In the genomic region with DNA sequence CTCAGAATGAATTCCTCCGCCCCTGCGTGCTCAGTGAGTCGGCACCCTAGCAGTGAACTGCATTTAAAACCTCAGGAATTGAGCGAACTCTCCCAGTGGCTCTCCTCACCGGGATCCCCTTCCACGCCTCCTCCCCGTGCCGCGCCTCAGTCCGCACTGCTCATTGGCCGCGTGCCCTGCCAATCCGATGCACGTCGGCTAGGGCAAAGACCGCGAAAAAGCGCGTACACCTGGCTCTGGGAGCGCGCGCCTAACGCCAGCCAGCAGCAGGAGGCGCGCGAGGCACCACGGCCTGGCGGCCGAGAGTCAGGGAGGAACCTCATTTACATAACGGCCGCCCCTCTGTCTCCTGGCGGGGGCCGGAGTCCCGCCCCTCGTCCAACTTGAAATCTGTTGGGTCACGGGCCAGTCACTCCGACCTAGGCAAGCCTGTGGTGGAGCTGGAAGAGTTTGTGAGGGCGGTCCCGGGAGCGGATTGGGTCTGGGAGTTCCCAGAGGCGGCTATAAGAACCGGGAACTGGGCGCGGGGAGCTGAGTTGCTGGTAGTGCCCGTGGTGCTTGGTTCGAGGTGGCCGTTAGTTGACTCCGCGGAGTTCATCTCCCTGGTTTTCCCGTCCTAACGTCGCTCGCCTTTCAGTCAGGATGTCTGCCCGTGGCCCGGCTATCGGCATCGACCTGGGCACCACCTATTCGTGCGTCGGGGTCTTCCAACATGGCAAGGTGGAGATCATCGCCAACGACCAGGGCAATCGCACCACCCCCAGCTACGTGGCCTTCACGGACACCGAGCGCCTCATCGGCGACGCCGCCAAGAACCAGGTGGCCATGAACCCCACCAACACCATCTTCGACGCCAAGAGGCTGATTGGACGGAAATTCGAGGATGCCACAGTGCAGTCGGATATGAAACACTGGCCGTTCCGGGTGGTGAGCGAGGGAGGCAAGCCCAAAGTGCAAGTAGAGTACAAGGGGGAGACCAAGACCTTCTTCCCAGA, we compare ENCODE assay signal across 8 cellular contexts. TPM values are rescaled to one million over a fixed set of nuclear protein-coding genes. Genes with fewer than 3 reads are reported as not detected.
A peak's percentile ranks its signal among the peaks of the same experiment; 100 is the strongest.
DNase-seq lines count a peak whose midpoint lies in the region; ATAC-seq lines count a peak whose summit lies in the region.

HSPA2 (plus strand) TSS at position 534 of the 995 bp plus-strand sequence; CDS start at position 643, 109 bp downstream.

- peaks cover 1% of the 10 kb centered on the region for H3K27me3 Mint-ChIP-seq in activated naive CD4-positive, alpha-beta T cell treated with anti-CD3 and anti-CD28 coated beads, Interleukin-2, amount 50 U/mL, for 24 hours

- H3K36me3 ChIP-seq in Karpas-422 (ENCODE audit: insufficient read depth, low read length) = no peaks in the 10 kb centered on the region
- H3K36me3 ChIP-seq in SJSA1 = no peaks in the 10 kb centered on the region

- peak within 1 kb of the TSS; percentile 85 for H3K4me2 ChIP-seq in Karpas-422 (ENCODE audit: low read depth, low read length, poor library complexity, severe bottlenecking)

- peak; percentile 94 for ATAC-seq in GM21737 (IDR thresholded peaks at IDR 0.05; ENCODE audit: unreplicated experiment)

- peak within 1 kb of the TSS; percentile 96 for H3K4me3 Mint-ChIP-seq in activated naive CD4-positive, alpha-beta T cell treated with anti-CD3 and anti-CD28 coated beads, Interleukin-2, amount 50 U/mL, for 24 hours

- no peak within 1 kb of the TSS for H3K27ac ChIP-seq in Karpas-422 (ENCODE audit: low read length)
- peak within 1 kb of the TSS; percentile 66 for H3K27ac ChIP-seq in SJSA1
- peak within 1 kb of the TSS; percentile 47 for H3K27ac ChIP-seq in temporal lobe (ENCODE audit: low read depth, low read length)

- DNase-seq in DMS53 treated with DMSO at 0.1 percent for 48 hours (lab: John Stamatoyannopoulos, UW; ENCODE audit: unreplicated experiment) = peak; percentile 96
- DNase-seq in Karpas-422 = peak; percentile 99
- DNase-seq in SJSA1 (ENCODE audit: low read depth in 1 of 2, low spot score in 2 of 2) = peak; percentile 94 to 96
- DNase-seq in glomerular endothelial cell (ENCODE audit: extremely low read depth, low read depth, low spot score) = peak; percentile 77
- peak; percentile 98 for DNase-seq in occipital lobe (lab: John Stamatoyannopoulos, UW)

- no peaks in the 10 kb centered on the region for H3K9me3 Mint-ChIP-seq in activated naive CD4-positive, alpha-beta T cell treated with anti-CD3 and anti-CD28 coated beads, Interleukin-2, amount 50 U/mL, for 24 hours

- no peaks in the 10 kb centered on the region for H3K36me3 Mint-ChIP-seq in activated naive CD4-positive, alpha-beta T cell treated with anti-CD3 and anti-CD28 coated beads, Interleukin-2, amount 50 U/mL, for 24 hours

- no peaks in the 10 kb centered on the region for H3K79me2 ChIP-seq in Karpas-422 (ENCODE audit: low read length)

- H3K9me3 ChIP-seq in Karpas-422 (ENCODE audit: low read length) (no peaks in the 10 kb centered on the region), SJSA1 (replicated peaks) (peaks cover 12% of the 10 kb centered on the region)

- H3K4me3 ChIP-seq in Karpas-422 (ENCODE audit: low read length) (peak within 1 kb of the TSS; percentile 70), SJSA1 (peak within 1 kb of the TSS; percentile 40)

- peak within 1 kb of the TSS; percentile 90 for H2AFZ ChIP-seq in Karpas-422 (ENCODE audit: low read length)

- H3K9ac ChIP-seq in Karpas-422 (ENCODE audit: low read length) = peak within 1 kb of the TSS; percentile 67

- H3K27ac Mint-ChIP-seq in activated naive CD4-positive, alpha-beta T cell treated with anti-CD3 and anti-CD28 coated beads, Interleukin-2, amount 50 U/mL, for 24 hours = peak within 1 kb of the TSS; percentile 92

- peaks cover 5% of the 10 kb centered on the region for H3K4me1 ChIP-seq in Karpas-422 (ENCODE audit: low read length)
- peaks cover 30% of the 10 kb centered on the region for H3K4me1 ChIP-seq in SJSA1 (replicated peaks)

- no peaks in the 10 kb centered on the region for H3K9me2 ChIP-seq in Karpas-422 (replicated peaks; ENCODE audit: insufficient read depth, low read length)

- H3K27me3 ChIP-seq in Karpas-422 (ENCODE audit: low read length) (no peaks in the 10 kb centered on the region), SJSA1 (replicated peaks) (no peaks in the 10 kb centered on the region)

- H4K20me1 ChIP-seq in Karpas-422 (ENCODE audit: insufficient read depth, low read depth, low read length) = no peaks in the 10 kb centered on the region

- peaks cover 30% of the 10 kb centered on the region for H3K4me1 Mint-ChIP-seq in activated naive CD4-positive, alpha-beta T cell treated with anti-CD3 and anti-CD28 coated beads, Interleukin-2, amount 50 U/mL, for 24 hours

RNA-seq across cellular contexts. Expression of gene HSPA2, which starts in this region (rescaled TPM):
- 0.15 and 0.22 TPM in 2 replicates for total RNA-seq in Karpas-422 (2014; rRNA removed; shearing (Covaris generic); ENCODE audit: low replicate concordance)
- 6.8 and 15.0 TPM in 2 replicates for total RNA-seq in SJSA1 (2014; rRNA removed; shearing (Covaris generic))
- total RNA-seq in glomerular endothelial cell (5.2 and 14.5 TPM in 2 replicates), occipital lobe (7.6 TPM), temporal lobe (6.4 TPM)

Comparison
In these comparisons a context has a peak if more than half of its experiments do, and no peak if none do; other contexts are left out.
1. Peak in DNase-seq, H3K4me3 ChIP-seq, H3K9ac ChIP-seq and H3K4me2 ChIP-seq in Karpas-422; RNA of the gene not detected or under 1 TPM.